Comparison of ENCODE assay signal across 10 cellular contexts in genomic region chr15:73923488-73924164, GRCh38. TPM values are rescaled to one million over a fixed set of nuclear protein-coding genes. Genes with fewer than 3 reads are reported as not detected.
DNase-seq lines count a peak whose midpoint lies in the region; ATAC-seq, FAIRE-seq and TF ChIP-seq lines count a peak whose summit lies in the region.
"Had no signal": no experiment of that assay in that cellular context is flagged by ENCODE, and none has a peak within 500 bp of the region (broad histone marks: within the 10 kb centered on the region; RNA-seq: fewer than 3 reads in every experiment).

No MANE protein-coding gene starts in this region.

- ATAC-seq in activated T-cell treated with anti-CD3 and anti-CD28 coated beads, Interleukin-2, amount 50 U/mL, for 4 hours = no peak
- no peak for ATAC-seq in HG03025 (IDR thresholded peaks at IDR 0.05; ENCODE audit: low FRiP score, unreplicated experiment)

- WGBS in transverse colon (ENCODE audit: low coverage in 1 of 2), 2 donors = 69% methylated on average over 6 of the region's 6 CpGs; no CpG with 5 or more reads in 1 of the 2 donors

- peaks cover 57% of the 10 kb centered on the region for H3K4me1 Mint-ChIP-seq in activated T-cell treated with anti-CD3 and anti-CD28 coated beads, Interleukin-2, amount 50 U/mL, for 24 hours (ENCODE audit: low read depth)
- H3K4me1 Mint-ChIP-seq in activated T-cell treated with anti-CD3 and anti-CD28 coated beads, Interleukin-2, amount 50 U/mL, for 4 hours (ENCODE audit: low read depth) = peaks cover 45% of the 10 kb centered on the region
- H3K4me1 Mint-ChIP-seq in astrocyte (ENCODE audit: low read depth, unreplicated experiment) (peaks cover 47% of the 10 kb centered on the region), mesothelial cell of epicardium (peaks cover 50% of the 10 kb centered on the region)

- FAIRE-seq in astrocyte (lab: Jason Lieb, UNC) = peak; percentile 20

- H3K27me3 ChIP-seq in astrocyte (ENCODE audit: insufficient read depth, low read length) (no peaks in the 10 kb centered on the region), transverse colon (peaks cover 10% of the 10 kb centered on the region)

- no peak for TF ChIP-seq EP300 in transverse colon (IDR thresholded peaks at IDR 0.05; ENCODE audit: low read depth)

- peak overlapping the region; percentile 94 for H3K4me2 ChIP-seq in astrocyte (ENCODE audit: low read length)

- H3K4me3 Mint-ChIP-seq in activated T-cell treated with anti-CD3 and anti-CD28 coated beads, Interleukin-2, amount 50 U/mL, for 24 hours = peak overlapping the region; percentile 34
- no peak overlapping the region for H3K4me3 Mint-ChIP-seq in activated T-cell treated with anti-CD3 and anti-CD28 coated beads, Interleukin-2, amount 50 U/mL, for 4 hours
- peak overlapping the region; percentile 79 for H3K4me3 Mint-ChIP-seq in astrocyte (ENCODE audit: unreplicated experiment)
- peak overlapping the region; percentile 33 for H3K4me3 Mint-ChIP-seq in mesothelial cell of epicardium

- H4K20me1 ChIP-seq in astrocyte (ENCODE audit: insufficient read depth, low read length) = peaks cover 5% of the 10 kb centered on the region

- no peak for TF ChIP-seq CTCF in astrocyte (IDR thresholded peaks at IDR 0.05; ENCODE audit: insufficient read depth, low read depth, low read length)
- no peak for TF ChIP-seq CTCF in mesothelial cell of epicardium (IDR thresholded peaks at IDR 0.05; ENCODE audit: unreplicated experiment)
- TF ChIP-seq CTCF in transverse colon (IDR thresholded peaks at IDR 0.05) = no peak

- H3K9me3 ChIP-seq in astrocyte (ENCODE audit: insufficient read depth, low read depth, low read length) (no peaks in the 10 kb centered on the region), transverse colon (no peaks in the 10 kb centered on the region)

- H3K79me2 ChIP-seq in astrocyte (ENCODE audit: insufficient read depth, low read length) = peaks cover 71% of the 10 kb centered on the region

- peak overlapping the region; percentile 94 for H3K27ac ChIP-seq in astrocyte (ENCODE audit: low read depth, low read length)
- peak overlapping the region; percentile 71 to 92 (median 78) for H3K27ac ChIP-seq in transverse colon
- H3K27ac ChIP-seq: SK-N-MC had no signal

- peaks cover 12% of the 10 kb centered on the region for H3K36me3 Mint-ChIP-seq in activated T-cell treated with anti-CD3 and anti-CD28 coated beads, Interleukin-2, amount 50 U/mL, for 24 hours (ENCODE audit: low read depth)
- H3K36me3 Mint-ChIP-seq in activated T-cell treated with anti-CD3 and anti-CD28 coated beads, Interleukin-2, amount 50 U/mL, for 4 hours (ENCODE audit: insufficient read depth) = peaks cover 10% of the 10 kb centered on the region
- peaks cover 14% of the 10 kb centered on the region for H3K36me3 Mint-ChIP-seq in astrocyte (ENCODE audit: low read depth, unreplicated experiment)
- H3K36me3 Mint-ChIP-seq in mesothelial cell of epicardium = peaks cover 5% of the 10 kb centered on the region

- H3K27ac Mint-ChIP-seq in activated T-cell treated with anti-CD3 and anti-CD28 coated beads, Interleukin-2, amount 50 U/mL, for 24 hours = peak overlapping the region; percentile 93
- peak overlapping the region; percentile 95 for H3K27ac Mint-ChIP-seq in astrocyte (ENCODE audit: unreplicated experiment)
- H3K27ac Mint-ChIP-seq in mesothelial cell of epicardium = peak overlapping the region; percentile 92

- in situ Hi-C loops in transverse colon (cut with MboI; ENCODE audit: low pct_ligation_motif_present in 1 of 4, low pct_unique_long_range_greater_than_20kb in 1 of 4, low sequenced_read_pairs in 3 of 4) = no loop called here

- intact Hi-C loops in transverse colon (cut with DNase I; ENCODE audit: low total_unique reads) = no loop called here

- peaks cover 3% of the 10 kb centered on the region for H3K9me3 Mint-ChIP-seq in activated T-cell treated with anti-CD3 and anti-CD28 coated beads, Interleukin-2, amount 50 U/mL, for 24 hours
- H3K9me3 Mint-ChIP-seq in activated T-cell treated with anti-CD3 and anti-CD28 coated beads, Interleukin-2, amount 50 U/mL, for 4 hours = peaks cover 4% of the 10 kb centered on the region
- peaks cover 3% of the 10 kb centered on the region for H3K9me3 Mint-ChIP-seq in astrocyte (ENCODE audit: unreplicated experiment)
- peaks cover 5% of the 10 kb centered on the region for H3K9me3 Mint-ChIP-seq in mesothelial cell of epicardium

- H3K4me1 ChIP-seq in astrocyte (ENCODE audit: insufficient read depth, low read length) = peaks cover 58% of the 10 kb centered on the region
- H3K4me1 ChIP-seq in transverse colon = peaks cover 19 to 67% (median 51%) of the 10 kb centered on the region in 4 donors

- peak overlapping the region; percentile 75 for H3K9ac ChIP-seq in astrocyte (ENCODE audit: low read length)

- H3K4me3 ChIP-seq in astrocyte (ENCODE audit: insufficient read depth, low read depth, low read length) (peak overlapping the region; percentile 29), transverse colon (no peak overlapping the region)

- no peaks in the 10 kb centered on the region for H3K27me3 Mint-ChIP-seq in activated T-cell treated with anti-CD3 and anti-CD28 coated beads, Interleukin-2, amount 50 U/mL, for 24 hours
- H3K27me3 Mint-ChIP-seq in activated T-cell treated with anti-CD3 and anti-CD28 coated beads, Interleukin-2, amount 50 U/mL, for 4 hours (ENCODE audit: low read depth) = peaks cover 2% of the 10 kb centered on the region
- H3K27me3 Mint-ChIP-seq in astrocyte (ENCODE audit: low read depth, unreplicated experiment) (no peaks in the 10 kb centered on the region), mesothelial cell of epicardium (ENCODE audit: low read depth) (no peaks in the 10 kb centered on the region)

- no peaks in the 10 kb centered on the region for H3K36me3 ChIP-seq in astrocyte (ENCODE audit: insufficient read depth, low read length)
- H3K36me3 ChIP-seq in transverse colon = no peaks in the 10 kb centered on the region

- TF ChIP-seq POLR2A in transverse colon (IDR thresholded peaks at IDR 0.05) = no peak

- H2AFZ ChIP-seq in astrocyte (ENCODE audit: low read depth, low read length) = peak overlapping the region; percentile 28

- no peak for DNase-seq in activated T-cell treated with anti-CD3 and anti-CD28 coated beads, Interleukin-2, amount 50 U/mL, for 24 hours
- DNase-seq in activated T-cell treated with anti-CD3 and anti-CD28 coated beads, Interleukin-2, amount 50 U/mL, for 4 hours = no peak
- DNase-seq in astrocyte (ENCODE audit: low read depth) (no peak), mesothelial cell of epicardium (ENCODE audit: low spot score in 2 of 2, unreplicated experiment in 2 of 2) (no peak), transverse colon (no peak), OCI-M1 (lab: John Stamatoyannopoulos, UW) (no peak)
- no peak for DNase-seq in activated effector memory CD4-positive, alpha-beta T cell treated with Interleukin-2 at 50 U/mL for 16 hours
- DNase-seq: stimulated activated CD4-positive, alpha-beta T cell treated with anti-CD3 and anti-CD28 coated beads, Interleukin-4, amount 100 ng/mL, for 4 hours had no signal

RNA-seq across cellular contexts. Expression of gene LOXL1, which starts 2.6 kb away (rescaled TPM):
- total RNA-seq in activated T-cell treated with anti-CD3 and anti-CD28 coated beads, Interleukin-2, amount 50 U/mL, for 4 hours = 1 to 10 TPM in 1 of 3 donors, under 1 TPM in 2; 0.65 to 1.2 (median 0.81) TPM
- total RNA-seq in astrocyte (280 and 384 TPM in 2 replicates), mesothelial cell of epicardium (62.9 to 69.0 TPM (median 68.6 TPM) in 3 replicates), transverse colon (1 to 10 TPM in 3 of 4 donors, not detected in 1; 1.8 to 6.8 (median 1.9) TPM)

RNA-seq across cellular contexts. Expression of gene TBC1D21, which starts 50.3 kb away (rescaled TPM):
- not detected for total RNA-seq in activated T-cell treated with anti-CD3 and anti-CD28 coated beads, Interleukin-2, amount 50 U/mL, for 4 hours
- total RNA-seq in astrocyte (not detected in 2 replicates), mesothelial cell of epicardium (not detected in 3 replicates), transverse colon (not detected)
